In the genomic region with DNA sequence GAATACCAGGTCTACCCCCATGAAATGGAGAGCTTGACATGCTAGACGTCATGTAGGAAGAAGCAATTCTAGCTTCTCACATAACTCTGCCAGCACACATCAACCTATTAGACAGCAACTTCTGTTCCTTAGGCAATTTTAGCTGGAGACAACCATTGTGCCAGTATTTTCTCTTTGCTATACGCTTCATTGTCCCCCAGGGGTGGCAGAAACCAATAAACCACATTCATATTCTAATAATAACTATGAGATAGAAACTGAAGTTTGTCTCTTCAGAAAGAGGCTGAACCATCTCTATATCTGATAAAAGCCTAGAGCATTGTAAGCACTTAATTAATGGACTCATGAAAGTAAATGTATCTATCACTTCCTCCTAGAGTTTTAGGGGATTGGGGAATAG, we compare ENCODE assay signal across 4 cellular contexts.
"Had no signal": no experiment of that assay in that cellular context is flagged by ENCODE, and none has a peak within 500 bp of the region (broad histone marks: within the 10 kb centered on the region; RNA-seq: fewer than 3 reads in every experiment).

No MANE protein-coding gene starts in this region.

- H3K4me1 ChIP-seq: SJSA1 had no signal

- ATAC-seq: K562, T-cell had no signal

- H3K27me3 ChIP-seq: SJSA1 had no signal

- H3K36me3 ChIP-seq: SJSA1 had no signal

- H3K9me3 ChIP-seq: SJSA1 had no signal

- H3K4me3 ChIP-seq: K562, SJSA1, SK-N-MC had no signal

- H3K27ac ChIP-seq: SJSA1, SK-N-MC had no signal
